ENCODE assay signal across 11 cellular contexts in the genomic region with DNA sequence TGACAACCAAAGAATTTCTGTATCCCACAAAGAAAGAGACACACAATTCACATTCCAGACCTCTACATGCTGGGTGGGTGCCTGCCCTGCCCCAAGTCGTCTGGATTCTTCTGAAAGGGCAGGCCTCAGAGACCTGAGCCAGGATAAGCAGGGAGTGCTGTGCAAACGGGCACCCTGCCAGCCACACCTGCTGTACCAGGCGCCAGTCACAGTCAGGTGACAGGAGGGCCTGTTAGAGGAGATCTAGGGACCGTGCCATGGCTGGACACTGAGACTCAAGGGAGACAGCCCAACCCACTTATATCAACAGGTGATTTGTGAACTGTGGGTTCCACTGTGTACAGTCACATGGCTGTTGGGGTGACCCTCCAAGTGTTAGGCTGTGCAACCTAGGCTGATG.
A peak's percentile ranks its signal among the peaks of the same experiment; 100 is the strongest.
DNase-seq lines count a peak whose midpoint lies in the region; ATAC-seq and TF ChIP-seq lines count a peak whose summit lies in the region.
"Had no signal": no experiment of that assay in that cellular context is flagged by ENCODE, and none has a peak within 500 bp of the region (broad histone marks: within the 10 kb centered on the region; RNA-seq: fewer than 3 reads in every experiment).

No MANE protein-coding gene starts in this region.

- H3K4me3 ChIP-seq in body of pancreas: no peak overlapping the region
- no peak overlapping the region for H3K4me3 ChIP-seq in suprapubic skin
- H3K4me3 ChIP-seq: GM12878 had no signal

- no peak for TF ChIP-seq EP300 in suprapubic skin (IDR thresholded peaks at IDR 0.05)

- TF ChIP-seq CTCF in body of pancreas (IDR thresholded peaks at IDR 0.05) (no peak), suprapubic skin (IDR thresholded peaks at IDR 0.05) (no peak)

- no peaks in the 10 kb centered on the region for H3K9me3 ChIP-seq in body of pancreas
- H3K9me3 ChIP-seq in suprapubic skin: no peaks in the 10 kb centered on the region

- no peaks in the 10 kb centered on the region for H3K27me3 ChIP-seq in body of pancreas
- no peaks in the 10 kb centered on the region for H3K27me3 ChIP-seq in suprapubic skin

- peaks cover 36% of the 10 kb centered on the region for H3K4me1 ChIP-seq in body of pancreas
- H3K4me1 ChIP-seq in suprapubic skin: peaks cover 64% of the 10 kb centered on the region

- H3K36me3 ChIP-seq in body of pancreas (replicated peaks in 1 of 2; ENCODE audit: insufficient read depth in 1 of 2, low read depth in 2 of 2) (no peaks in the 10 kb centered on the region), suprapubic skin (no peaks in the 10 kb centered on the region)

- 6 to 15% methylated on average over 3 to 4 of the region's 4 CpGs for WGBS in body of pancreas, 2 donors
- 34% methylated on average over 4 of the region's 4 CpGs for WGBS in suprapubic skin

- intact Hi-C loops in body of pancreas (cut with DNase I): no loop called here

- DNase-seq in DMS 273 (lab: John Stamatoyannopoulos, UW; ENCODE audit: unreplicated experiment) (peak; percentile 25), DMS 273 treated with DMSO at 0.1 percent for 48 hours (lab: John Stamatoyannopoulos, UW) (no peak), body of pancreas (peak; percentile 91 to 97 (median 94)), left lobe of liver (ENCODE audit: low spot score) (peak; percentile 75), suprapubic skin (ENCODE audit: low spot score in 2 of 2) (peak in 1 of 2 donors; percentile 79), T-helper 2 cell (no peak), NK-92 (lab: John Stamatoyannopoulos, UW; ENCODE audit: unreplicated experiment) (no peak)
- DNase-seq: activated CD8-positive, alpha-beta memory T cell treated with anti-CD3 and anti-CD28 coated beads, Interleukin-2, amount 50 U/mL, for 48 hours; KG1 had no signal

- peak overlapping the region; percentile 60 to 79 (median 70) for H3K27ac ChIP-seq in body of pancreas
- H3K27ac ChIP-seq in suprapubic skin: peak overlapping the region; percentile 83

- no peak for TF ChIP-seq POLR2A in body of pancreas (IDR thresholded peaks at IDR 0.05)
- no peak for TF ChIP-seq POLR2A in suprapubic skin (IDR thresholded peaks at IDR 0.05)

- peak; percentile 97 for ATAC-seq in body of pancreas
- peak; percentile 92 for ATAC-seq in left lobe of liver
- ATAC-seq in GM18868 (IDR thresholded peaks at IDR 0.05; ENCODE audit: unreplicated experiment): no peak
- ATAC-seq: GM12878 had no signal

Comparison
In these comparisons a context has a peak if more than half of its experiments do, and no peak if none do; other contexts are left out.
1. DNase-seq: peak in DMS 273 (single experiment), body of pancreas (4 of 4) and left lobe of liver (single experiment); none in DMS 273 treated with DMSO at 0.1 percent for 48 hours (single experiment), T-helper 2 cell (0 of 5) and NK-92 (single experiment).